ENCODE assay signal across 18 cellular contexts in genomic region chr4:95232358-95233156, GRCh38.
DNase-seq lines count a peak whose midpoint lies in the region; ATAC-seq, FAIRE-seq and TF ChIP-seq lines count a peak whose summit lies in the region.
"Had no signal": no experiment of that assay in that cellular context is flagged by ENCODE, and none has a peak within 500 bp of the region (broad histone marks: within the 10 kb centered on the region; RNA-seq: fewer than 3 reads in every experiment).

No MANE protein-coding gene starts in this region.

- no peaks in the 10 kb centered on the region for H3K36me3 ChIP-seq in HepG2 (replicated peaks in 1 of 2; ENCODE audit: control insufficient read depth in 1 of 2, insufficient read depth in 2 of 2, low read length in 2 of 2)
- H3K36me3 ChIP-seq: stomach, uterus had no signal

- BruUV-seq in HepG2 (replicated peaks; lab: Mats Ljungman, UMichigan), result no TSS peak

- no peak overlapping the region for H3K4me3 Mint-ChIP-seq in activated naive CD8-positive, alpha-beta T cell treated with anti-CD3 and anti-CD28 coated beads, Interleukin-2, amount 10 ng/mL, durations not matched to agents 7 days and 5 days
- H3K4me3 Mint-ChIP-seq in activated naive CD8-positive, alpha-beta T cell treated with anti-CD3 and anti-CD28 coated beads for 36 hours, result no peak overlapping the region
- H3K4me3 Mint-ChIP-seq: activated B cell treated with CpG ODN at 0.5 μM for 24 hours; CD4-positive, CD25-positive, alpha-beta regulatory T cell; naive thymus-derived CD4-positive, alpha-beta T cell had no signal

- H2AFZ ChIP-seq in HepG2 (ENCODE audit: low read length), result no peak overlapping the region

- 9% methylated on average over 7 of the region's 7 CpGs for WGBS in HepG2 (ENCODE audit: low lambda C conversion rate)

- H3K9me3 ChIP-seq in HepG2 (ENCODE audit: low read length), result no peaks in the 10 kb centered on the region
- H3K9me3 ChIP-seq: stomach, uterus had no signal

- no peak overlapping the region for H3K4me2 ChIP-seq in HepG2 (ENCODE audit: low read depth, low read length)

- no peak for TF ChIP-seq CTCF in astrocyte of the cerebellum (IDR thresholded peaks at IDR 0.05; ENCODE audit: low read depth, low read length, missing control alignments)
- no peak for TF ChIP-seq CTCF in HepG2 (CRISPR knock-in tag; IDR thresholded peaks at IDR 0.05)

- H3K27me3 Mint-ChIP-seq in activated naive CD8-positive, alpha-beta T cell treated with anti-CD3 and anti-CD28 coated beads, Interleukin-2, amount 10 ng/mL, durations not matched to agents 7 days and 5 days, result no peaks in the 10 kb centered on the region
- no peaks in the 10 kb centered on the region for H3K27me3 Mint-ChIP-seq in activated naive CD8-positive, alpha-beta T cell treated with anti-CD3 and anti-CD28 coated beads for 36 hours
- H3K27me3 Mint-ChIP-seq: activated B cell treated with CpG ODN at 0.5 μM for 24 hours; CD4-positive, CD25-positive, alpha-beta regulatory T cell; naive thymus-derived CD4-positive, alpha-beta T cell had no signal

- no peaks in the 10 kb centered on the region for H3K36me3 Mint-ChIP-seq in activated naive CD8-positive, alpha-beta T cell treated with anti-CD3 and anti-CD28 coated beads, Interleukin-2, amount 10 ng/mL, durations not matched to agents 7 days and 5 days
- H3K36me3 Mint-ChIP-seq in activated naive CD8-positive, alpha-beta T cell treated with anti-CD3 and anti-CD28 coated beads for 36 hours, result no peaks in the 10 kb centered on the region
- H3K36me3 Mint-ChIP-seq: CD4-positive, CD25-positive, alpha-beta regulatory T cell; naive thymus-derived CD4-positive, alpha-beta T cell had no signal

- H3K4me1 Mint-ChIP-seq in activated naive CD8-positive, alpha-beta T cell treated with anti-CD3 and anti-CD28 coated beads, Interleukin-2, amount 10 ng/mL, durations not matched to agents 7 days and 5 days, result peaks cover 7% of the 10 kb centered on the region
- H3K4me1 Mint-ChIP-seq in activated naive CD8-positive, alpha-beta T cell treated with anti-CD3 and anti-CD28 coated beads for 36 hours, result no peaks in the 10 kb centered on the region
- H3K4me1 Mint-ChIP-seq: activated B cell treated with CpG ODN at 0.5 μM for 24 hours had no signal

- no peaks in the 10 kb centered on the region for H4K20me1 ChIP-seq in HepG2 (ENCODE audit: insufficient read depth, low read length)

- no peak overlapping the region for H3K4me3 ChIP-seq in astrocyte of the cerebellum (ENCODE audit: low read depth, low read length)
- no peak overlapping the region for H3K4me3 ChIP-seq in HepG2 (replicated peaks in 1 of 3; ENCODE audit: insufficient read depth in 1 of 3, low read depth in 2 of 3, low read length in 3 of 3)
- H3K4me3 ChIP-seq: coronary artery, stomach, uterus had no signal

- DNase-seq in activated naive CD8-positive, alpha-beta T cell treated with anti-CD3 and anti-CD28 coated beads, Interleukin-2, amount 10 ng/mL, durations not matched to agents 7 days and 5 days, result no peak
- no peak for DNase-seq in activated naive CD8-positive, alpha-beta T cell treated with anti-CD3 and anti-CD28 coated beads for 36 hours
- DNase-seq in astrocyte of the cerebellum (ENCODE audit: low read depth) (peak; percentile 18), medulla oblongata (ENCODE audit: extremely low spot score) (peak; percentile 87), superior temporal gyrus (ENCODE audit: extremely low spot score) (peak; percentile 94), HepG2 (ENCODE audit: low spot score) (no peak), DMS114 treated with DMSO at 0.1 percent for 48 hours (lab: John Stamatoyannopoulos, UW; ENCODE audit: unreplicated experiment) (no peak)
- DNase-seq: activated B cell treated with CpG ODN at 0.5 μM for 24 hours; aorta; foreskin keratinocyte; naive thymus-derived CD4-positive, alpha-beta T cell; NCI-H345; stomach; uterus had no signal

- intact Hi-C loops in HepG2 (cut with micrococcal nuclease; ENCODE audit: unreplicated experiment), result no loop called here

- no peaks in the 10 kb centered on the region for H3K4me1 ChIP-seq in HepG2 (ENCODE audit: insufficient read depth, low read length)
- H3K4me1 ChIP-seq: foreskin keratinocyte, stomach, uterus had no signal

- no peaks in the 10 kb centered on the region for H3K27me3 ChIP-seq in HepG2 (ENCODE audit: control insufficient read depth in 1 of 2, insufficient read depth in 2 of 2, low read length in 2 of 2)
- H3K27me3 ChIP-seq: foreskin keratinocyte, stomach, uterus had no signal

- CTCF ChIA-PET in HepG2 (lab: Yijun Ruan, JAX; ENCODE audit: low intra/inter-chr PET ratio, low total read pairs), result no interaction called here

- POLR2A ChIA-PET in activated naive CD8-positive, alpha-beta T cell treated with anti-CD3 and anti-CD28 coated beads, Interleukin-2, amount 10 ng/mL, durations not matched to agents 7 days and 5 days (lab: Charles Lee), result no interaction called here
- POLR2A ChIA-PET in HepG2 (lab: Yijun Ruan, JAX), result no interaction called here

- H3K27ac Mint-ChIP-seq in activated naive CD8-positive, alpha-beta T cell treated with anti-CD3 and anti-CD28 coated beads, Interleukin-2, amount 10 ng/mL, durations not matched to agents 7 days and 5 days, result peak overlapping the region; percentile 35
- H3K27ac Mint-ChIP-seq in activated naive CD8-positive, alpha-beta T cell treated with anti-CD3 and anti-CD28 coated beads for 36 hours, result no peak overlapping the region
- H3K27ac Mint-ChIP-seq: activated B cell treated with CpG ODN at 0.5 μM for 24 hours; CD4-positive, CD25-positive, alpha-beta regulatory T cell; naive thymus-derived CD4-positive, alpha-beta T cell had no signal

- no peaks in the 10 kb centered on the region for H3K9me3 Mint-ChIP-seq in activated naive CD8-positive, alpha-beta T cell treated with anti-CD3 and anti-CD28 coated beads, Interleukin-2, amount 10 ng/mL, durations not matched to agents 7 days and 5 days
- no peaks in the 10 kb centered on the region for H3K9me3 Mint-ChIP-seq in activated naive CD8-positive, alpha-beta T cell treated with anti-CD3 and anti-CD28 coated beads for 36 hours
- H3K9me3 Mint-ChIP-seq: activated B cell treated with CpG ODN at 0.5 μM for 24 hours had no signal

- FAIRE-seq in HepG2 (lab: Jason Lieb, UNC), result no peak

- TF ChIP-seq RAD21 in HepG2 (CRISPR knock-in tag; IDR thresholded peaks at IDR 0.05), result no peak

- no peak for TF ChIP-seq EP300 in HepG2 (IDR thresholded peaks at IDR 0.05; ENCODE audit: low read depth in 2 of 2, low read length in 2 of 2)
- no peak for TF ChIP-seq EP300 in HepG2 (CRISPR knock-in tag; IDR thresholded peaks at IDR 0.05; ENCODE audit: borderline replicate concordance)

- no peak overlapping the region for H3K27ac ChIP-seq in HepG2 (ENCODE audit: extremely low read length, insufficient read depth, low read length)
- H3K27ac ChIP-seq: coronary artery, foreskin keratinocyte, stomach, uterus had no signal

- TF ChIP-seq POLR2A in HepG2 (IDR thresholded peaks at IDR 0.05; ENCODE audit: insufficient read depth in 1 of 2, low read depth in 2 of 2, low read length in 2 of 2), result no peak

- no peak for ATAC-seq in activated naive CD8-positive, alpha-beta T cell treated with anti-CD3 and anti-CD28 coated beads, Interleukin-2, amount 10 ng/mL, durations not matched to agents 7 days and 5 days (ENCODE audit: low read depth)
- ATAC-seq in HepG2, result no peak
- no peak for ATAC-seq in GM21423 (IDR thresholded peaks at IDR 0.05; ENCODE audit: unreplicated experiment)
- ATAC-seq: foreskin keratinocyte; naive thymus-derived CD4-positive, alpha-beta T cell; Right ventricle myocardium inferior had no signal

- in situ Hi-C loops in astrocyte of the cerebellum (cut with HindIII; ENCODE audit: low sequenced_read_pairs) (no loop called here), HepG2 (cut with HindIII; ENCODE audit: extremely low pct_ligation_motif_present, low pct_unique_long_range_greater_than_20kb) (no loop called here)

- no peaks in the 10 kb centered on the region for H3K79me2 ChIP-seq in HepG2 (ENCODE audit: insufficient read depth, low read length)

- H3K9ac ChIP-seq in HepG2 (ENCODE audit: insufficient read depth, low read depth, low read length), result no peak overlapping the region

TF ChIP-seq in HepG2, 621 proteins besides CTCF, POLR2A, EP300 and RAD21:
- TF ChIP-seq MAFK (conservative IDR thresholded peaks at IDR 0.05 in 1 of 2, IDR thresholded peaks at IDR 0.05 in 1 of 2; ENCODE audit: low read length in 2 of 2) (0 out of 4 replicates have a peak, but pooled peaks of 1 of the 2 experiments have one; percentile 1), TEAD2 (CRISPR knock-in tag; IDR thresholded peaks at IDR 0.05) (no peak)

Comparison
In these comparisons a context has a peak if more than half of its experiments do, and no peak if none do; other contexts are left out.
1. DNase-seq: peak in astrocyte of the cerebellum (single experiment), medulla oblongata (single experiment) and superior temporal gyrus (single experiment); none in activated naive CD8-positive, alpha-beta T cell treated with anti-CD3 and anti-CD28 coated beads, Interleukin-2, amount 10 ng/mL, durations not matched to agents 7 days and 5 days (single experiment), activated naive CD8-positive, alpha-beta T cell treated with anti-CD3 and anti-CD28 coated beads for 36 hours (single experiment), HepG2 (single experiment) and DMS114 treated with DMSO at 0.1 percent for 48 hours (single experiment).